In the genomic region with DNA sequence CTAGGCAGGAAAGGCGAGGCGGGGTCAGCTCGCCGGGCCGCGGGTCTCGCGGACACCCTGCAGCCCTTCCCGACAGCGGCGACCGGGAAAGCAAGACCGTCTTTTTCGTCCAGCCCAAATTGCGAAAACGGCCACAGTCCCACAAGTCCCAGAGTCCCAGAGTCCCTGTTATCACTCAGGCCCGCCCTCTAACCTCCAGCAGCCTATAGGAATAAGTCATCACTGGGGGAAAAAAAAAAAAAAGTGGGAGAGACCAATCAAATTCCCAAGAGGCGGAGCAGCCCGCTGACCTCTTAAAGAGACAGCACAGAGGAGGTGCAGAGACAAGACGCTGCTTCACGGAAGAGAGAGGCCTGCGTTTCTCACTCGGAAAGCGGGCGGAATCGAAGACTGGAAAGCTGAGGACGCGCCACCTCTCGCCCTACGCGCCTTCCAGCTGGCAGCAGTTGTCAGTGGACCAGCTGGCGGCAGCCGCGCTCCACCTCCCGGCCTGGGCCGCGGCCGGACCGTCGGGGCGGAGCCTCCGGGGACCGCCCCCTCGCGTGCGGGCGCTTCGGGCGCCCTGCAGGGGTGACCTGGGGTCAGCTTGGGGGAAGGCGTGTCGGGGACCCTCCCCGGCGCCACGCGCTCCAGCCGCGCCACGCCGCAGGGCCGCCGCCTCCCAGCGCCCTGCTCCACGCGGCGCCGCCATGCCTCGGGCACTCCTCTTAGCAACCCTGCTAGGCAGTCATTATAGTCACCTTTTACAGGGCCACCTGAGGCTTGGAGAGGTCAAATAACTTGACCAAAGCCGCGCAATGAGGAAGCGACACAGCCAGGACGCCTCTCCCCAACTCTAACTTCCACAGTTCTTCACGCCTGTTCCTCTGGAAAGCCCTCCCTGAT, we compare ENCODE assay signal across 8 cellular contexts. TPM values are rescaled to one million over a fixed set of nuclear protein-coding genes. Genes with fewer than 3 reads are reported as not detected.
A peak's percentile ranks its signal among the peaks of the same experiment; 100 is the strongest.
DNase-seq lines count a peak whose midpoint lies in the region; ATAC-seq and TF ChIP-seq lines count a peak whose summit lies in the region.

A gene (minus strand): TSS at position 141 of the 885 bp plus-strand sequence. CDS start 10,587 bp downstream, outside the sequence.

- no peaks in the 10 kb centered on the region for H3K9me3 ChIP-seq in HUES6 (ENCODE audit: control insufficient read depth, insufficient read depth, low read depth, low read length)
- no peaks in the 10 kb centered on the region for H3K9me3 ChIP-seq in OCI-LY1 (ENCODE audit: low read length)

- TF ChIP-seq CTCF in OCI-LY1 (IDR thresholded peaks at IDR 0.05; ENCODE audit: low read length) (peak; percentile 36; the same call in 1 of the 2 replicates), endothelial cell (IDR thresholded peaks at IDR 0.05; ENCODE audit: unreplicated experiment) (no peak), mesothelial cell of epicardium (IDR thresholded peaks at IDR 0.05; ENCODE audit: unreplicated experiment) (no peak)

- peaks cover 13% of the 10 kb centered on the region for H3K27me3 Mint-ChIP-seq in endothelial cell (ENCODE audit: unreplicated experiment)
- no peaks in the 10 kb centered on the region for H3K27me3 Mint-ChIP-seq in mesothelial cell of epicardium (ENCODE audit: low read depth)

- peak within 1 kb of the TSS; percentile 92 for H3K4me2 ChIP-seq in OCI-LY1 (ENCODE audit: low read length)

- H3K4me1 Mint-ChIP-seq in endothelial cell (ENCODE audit: unreplicated experiment) (peaks cover 17% of the 10 kb centered on the region), mesothelial cell of epicardium (peaks cover 19% of the 10 kb centered on the region)

- H3K4me3 ChIP-seq in HUES6 (ENCODE audit: low read depth, low read length) = peak within 1 kb of the TSS; percentile 79
- H3K4me3 ChIP-seq in OCI-LY1 (ENCODE audit: low read depth, low read length, poor library complexity, severe bottlenecking) = peak within 1 kb of the TSS; percentile 92

- peak within 1 kb of the TSS; percentile 96 for H3K4me3 Mint-ChIP-seq in endothelial cell (ENCODE audit: unreplicated experiment)
- peak within 1 kb of the TSS; percentile 91 for H3K4me3 Mint-ChIP-seq in mesothelial cell of epicardium

- H3K27ac ChIP-seq in HUES6 (ENCODE audit: low read depth, low read length) (peak within 1 kb of the TSS; percentile 67), OCI-LY1 (ENCODE audit: low read depth, low read length, poor library complexity, severe bottlenecking) (peak within 1 kb of the TSS; percentile 88)

- 0 out of 2 replicates have a peak, but pooled peaks cover 3% of the 10 kb centered on the region for H3K79me2 ChIP-seq in OCI-LY1 (ENCODE audit: insufficient read depth, low read length)

- peak; percentile 70 for ATAC-seq in GM21423 (IDR thresholded peaks at IDR 0.05; ENCODE audit: unreplicated experiment)

- H3K27me3 ChIP-seq in HUES6 (ENCODE audit: control insufficient read depth, insufficient read depth, low read length) (peaks cover 4% of the 10 kb centered on the region; the same call in 1 of the 2 replicates), OCI-LY1 (ENCODE audit: insufficient read depth, low read length) (no peaks in the 10 kb centered on the region)

- H3K36me3 ChIP-seq in HUES6 (ENCODE audit: control insufficient read depth, insufficient read depth, low read length) (no peaks in the 10 kb centered on the region), OCI-LY1 (ENCODE audit: insufficient read depth, low read length) (peaks cover 20% of the 10 kb centered on the region; the same call in 1 of the 2 replicates)

- peaks cover 30% of the 10 kb centered on the region for H3K4me1 ChIP-seq in HUES6 (ENCODE audit: control insufficient read depth, insufficient read depth, low read length)
- H3K4me1 ChIP-seq in OCI-LY1 (ENCODE audit: insufficient read depth, low read length, severe bottlenecking) = peaks cover 53% of the 10 kb centered on the region

- no peak within 1 kb of the TSS for H2AFZ ChIP-seq in OCI-LY1 (ENCODE audit: low read length)

- H3K9ac ChIP-seq in HUES6 (ENCODE audit: low read length) (peak within 1 kb of the TSS; percentile 89), OCI-LY1 (ENCODE audit: low read length) (peak within 1 kb of the TSS; percentile 90)

- no peaks in the 10 kb centered on the region for H4K20me1 ChIP-seq in OCI-LY1 (ENCODE audit: insufficient read depth, low read length)

- no peaks in the 10 kb centered on the region for H3K9me2 ChIP-seq in OCI-LY1 (ENCODE audit: low read depth, low read length)

- peak; percentile 100 for DNase-seq in DMS 273 (lab: John Stamatoyannopoulos, UW; ENCODE audit: unreplicated experiment)
- DNase-seq in activated CD8-positive, alpha-beta memory T cell treated with anti-CD3 and anti-CD28 coated beads, Interleukin-2, amount 50 U/mL, for 4 hours = peak; percentile 77
- peak; percentile 68 for DNase-seq in endothelial cell (ENCODE audit: low spot score)
- peak; percentile 58 to 79 for DNase-seq in mesothelial cell of epicardium (ENCODE audit: low spot score in 2 of 2, unreplicated experiment in 2 of 2)
- DNase-seq in stimulated activated CD8-positive, alpha-beta memory T cell treated with anti-CD3 and anti-CD28 coated beads, Interleukin-15, amount 100 ng/mL, for 48 hours (ENCODE audit: low read depth in 2 of 2) = peak; percentile 69 to 75

- peak within 1 kb of the TSS; percentile 77 for H3K27ac Mint-ChIP-seq in endothelial cell (ENCODE audit: unreplicated experiment)
- peak within 1 kb of the TSS; percentile 97 for H3K27ac Mint-ChIP-seq in mesothelial cell of epicardium

- H3F3A ChIP-seq in OCI-LY1 (ENCODE audit: insufficient read depth, low read length) = no peaks in the 10 kb centered on the region

- no peaks in the 10 kb centered on the region for H3K9me3 Mint-ChIP-seq in endothelial cell (ENCODE audit: unreplicated experiment)
- no peaks in the 10 kb centered on the region for H3K9me3 Mint-ChIP-seq in mesothelial cell of epicardium

- H3K36me3 Mint-ChIP-seq in endothelial cell (ENCODE audit: low read depth, unreplicated experiment) = peaks cover 8% of the 10 kb centered on the region
- H3K36me3 Mint-ChIP-seq in mesothelial cell of epicardium = no peaks in the 10 kb centered on the region

RNA-seq across cellular contexts. Expression of the gene that starts here (rescaled TPM):
- 36.9 TPM for total RNA-seq in endothelial cell (ENCODE audit: unreplicated experiment)
- total RNA-seq in mesothelial cell of epicardium = 37.2 to 39.0 TPM (median 37.2 TPM) in 3 replicates

Comparison
In these comparisons a context has a peak if more than half of its experiments do, and no peak if none do; other contexts are left out.
1. Peak in every context shown above with its lines: DNase-seq, ATAC-seq, H3K4me3 ChIP-seq and H3K27ac ChIP-seq.